ENCODE assay signal across 22 cellular contexts in genomic region chr1:64748706-64749105, GRCh38. TPM values are rescaled to one million over a fixed set of nuclear protein-coding genes. Genes with fewer than 3 reads are reported as not detected.
DNase-seq lines count a peak whose midpoint lies in the region; ATAC-seq and TF ChIP-seq lines count a peak whose summit lies in the region.
"Had no signal": no experiment of that assay in that cellular context is flagged by ENCODE, and none has a peak within 500 bp of the region (broad histone marks: within the 10 kb centered on the region; RNA-seq: fewer than 3 reads in every experiment).

No MANE protein-coding gene starts in this region.

- H3K9me3 Mint-ChIP-seq in activated CD8-positive, alpha-beta T cell treated with anti-CD3 and anti-CD28 coated beads for 36 hours = no peaks in the 10 kb centered on the region
- H3K9me3 Mint-ChIP-seq: CD4-positive, alpha-beta T cell; CD8-positive, alpha-beta memory T cell had no signal

- WGBS in adrenal gland, 4 donors = 38 to 52% (median 49%) methylated on average over 5 of the region's 5 CpGs
- 50 to 74% (median 53%) methylated on average over 5 of the region's 5 CpGs for WGBS in psoas muscle, 3 donors

- CTCF ChIA-PET in activated CD8-positive, alpha-beta T cell treated with anti-CD3 and anti-CD28 coated beads for 36 hours (lab: Charles Lee) = no interaction called here

- peak overlapping the region in 1 of 2 donors; percentile 18 for H3K9ac ChIP-seq in duodenal mucosa (ENCODE audit: low read depth in 1 of 2, low read length in 2 of 2)
- H3K9ac ChIP-seq: BLaER1 treated with 17β-estradiol and CSF1 and Interleukin-3, amounts not matched to agents 10 nM and 100 nM had no signal

- H3K27me3 ChIP-seq in left ventricle myocardium inferior (ENCODE audit: low read depth) (no peaks in the 10 kb centered on the region), right atrium auricular region (no peaks in the 10 kb centered on the region), adrenal gland (no peaks in the 10 kb centered on the region), duodenal mucosa (ENCODE audit: control insufficient read depth in 1 of 2, insufficient read depth in 2 of 2, low read length in 2 of 2) (no peaks in the 10 kb centered on the region), psoas muscle (ENCODE audit: insufficient read depth in 3 of 3, low read length in 2 of 3) (no peaks in the 10 kb centered on the region), foreskin keratinocyte (no peaks in the 10 kb centered on the region)
- H3K27me3 ChIP-seq: BE2C; BLaER1 treated with 17β-estradiol and CSF1 and Interleukin-3, amounts not matched to agents 10 nM and 100 nM had no signal

- POLR2A ChIA-PET in activated CD8-positive, alpha-beta T cell treated with anti-CD3 and anti-CD28 coated beads for 36 hours (lab: Charles Lee) = no interaction called here

- no peak overlapping the region for H3K4me3 Mint-ChIP-seq in activated CD8-positive, alpha-beta T cell treated with anti-CD3 and anti-CD28 coated beads for 36 hours
- H3K4me3 Mint-ChIP-seq: CD14-positive monocyte; CD4-positive, alpha-beta T cell had no signal

- no peak for DNase-seq in left ventricle myocardium inferior
- DNase-seq in right atrium auricular region (ENCODE audit: low spot score) = no peak
- DNase-seq in adrenal gland = peak in 5 of 7 donors; percentile 40 to 60 (median 49)
- DNase-seq in activated CD8-positive, alpha-beta T cell treated with anti-CD3 and anti-CD28 coated beads for 36 hours = no peak
- no peak for DNase-seq in psoas muscle
- no peak for DNase-seq in foreskin keratinocyte
- DNase-seq: ACHN; AML-193; BE2C; CD4-positive, alpha-beta T cell; CD8-positive, alpha-beta memory T cell; DMS 273 treated with DMSO at 0.1 percent for 48 hours; DMS79; EL; GF-D8; GOT3 had no signal

- H3K4me1 ChIP-seq in left ventricle myocardium inferior (peaks cover 70% of the 10 kb centered on the region), right atrium auricular region (peaks cover 0 to 16% of the 10 kb centered on the region in 2 donors), adrenal gland (replicated peaks in 1 of 2) (peaks cover 9 to 33% of the 10 kb centered on the region in 2 donors), duodenal mucosa (ENCODE audit: control insufficient read depth in 1 of 2, insufficient read depth in 2 of 2, low read length in 2 of 2) (peaks cover 12 to 31% of the 10 kb centered on the region in 2 donors), psoas muscle (peaks cover 35% of the 10 kb centered on the region), foreskin keratinocyte (no peaks in the 10 kb centered on the region)
- H3K4me1 ChIP-seq: BE2C had no signal

- TF ChIP-seq POLR2A in adrenal gland (IDR thresholded peaks at IDR 0.05) = no peak

- no peaks in the 10 kb centered on the region for H3K9me3 ChIP-seq in left ventricle myocardium inferior (replicated peaks)
- no peaks in the 10 kb centered on the region for H3K9me3 ChIP-seq in right atrium auricular region
- H3K9me3 ChIP-seq in adrenal gland (replicated peaks in 1 of 3) = no peaks in the 10 kb centered on the region
- no peaks in the 10 kb centered on the region for H3K9me3 ChIP-seq in duodenal mucosa (ENCODE audit: control insufficient read depth in 1 of 2, low read length in 2 of 2)
- H3K9me3 ChIP-seq in psoas muscle = no peaks in the 10 kb centered on the region
- H3K9me3 ChIP-seq: BE2C, HAP-1 had no signal

- TF ChIP-seq CTCF in left ventricle myocardium inferior (IDR thresholded peaks at IDR 0.05; ENCODE audit: borderline replicate concordance) (no peak), right atrium auricular region (IDR thresholded peaks at IDR 0.05) (no peak), adrenal gland (IDR thresholded peaks at IDR 0.05) (no peak), psoas muscle (IDR thresholded peaks at IDR 0.05) (no peak), foreskin keratinocyte (conservative IDR thresholded peaks at IDR 0.05) (no peak)
- TF ChIP-seq CTCF in activated CD8-positive, alpha-beta T cell treated with anti-CD3 and anti-CD28 coated beads for 36 hours (IDR thresholded peaks at IDR 0.05) = no peak

- H3K36me3 ChIP-seq in left ventricle myocardium inferior = no peaks in the 10 kb centered on the region
- no peaks in the 10 kb centered on the region for H3K36me3 ChIP-seq in right atrium auricular region
- H3K36me3 ChIP-seq in adrenal gland (replicated peaks in 1 of 2) = no peaks in the 10 kb centered on the region
- H3K36me3 ChIP-seq in duodenal mucosa (ENCODE audit: control insufficient read depth in 1 of 2, insufficient read depth in 2 of 2, low read length in 2 of 2) = no peaks in the 10 kb centered on the region
- no peaks in the 10 kb centered on the region for H3K36me3 ChIP-seq in psoas muscle (ENCODE audit: insufficient read depth in 1 of 2, low read depth in 1 of 2)
- H3K36me3 ChIP-seq: BE2C, HAP-1 had no signal

- H3K4me3 ChIP-seq in left ventricle myocardium inferior = peak overlapping the region; percentile 12
- no peak overlapping the region for H3K4me3 ChIP-seq in right atrium auricular region
- no peak overlapping the region for H3K4me3 ChIP-seq in adrenal gland
- peak overlapping the region; percentile 24 to 38 for H3K4me3 ChIP-seq in duodenal mucosa (ENCODE audit: low read depth in 1 of 2, low read length in 2 of 2)
- no peak overlapping the region for H3K4me3 ChIP-seq in psoas muscle
- H3K4me3 ChIP-seq: BLaER1 treated with 17β-estradiol and CSF1 and Interleukin-3, amounts not matched to agents 10 nM and 100 nM; HAP-1 had no signal

- H3K4me1 Mint-ChIP-seq in activated CD8-positive, alpha-beta T cell treated with anti-CD3 and anti-CD28 coated beads for 36 hours (ENCODE audit: low read depth) = peaks cover 14% of the 10 kb centered on the region

- no peak overlapping the region for H3K27ac Mint-ChIP-seq in activated CD8-positive, alpha-beta T cell treated with anti-CD3 and anti-CD28 coated beads for 36 hours

- ATAC-seq in activated CD8-positive, alpha-beta T cell treated with anti-CD3 and anti-CD28 coated beads for 36 hours = no peak
- ATAC-seq in psoas muscle = no peak
- ATAC-seq in foreskin keratinocyte = no peak
- ATAC-seq in GM19455 (IDR thresholded peaks at IDR 0.05; ENCODE audit: unreplicated experiment) = no peak

- H3K27ac ChIP-seq in left ventricle myocardium inferior (replicated peaks) (peak overlapping the region; percentile 60), right atrium auricular region (no peak overlapping the region), adrenal gland (peak overlapping the region in 2 of 5 donors; percentile 42 to 50), duodenal mucosa (ENCODE audit: low read depth, low read length) (no peak overlapping the region), psoas muscle (no peak overlapping the region), foreskin keratinocyte (no peak overlapping the region)
- H3K27ac ChIP-seq: 22Rv1; BLaER1 treated with 17β-estradiol and CSF1 and Interleukin-3, amounts not matched to agents 10 nM and 100 nM had no signal

- intact Hi-C loops in left ventricle myocardium inferior (cut with micrococcal nuclease) = no loop called here
- intact Hi-C loops in adrenal gland (cut with DNase I) = loop anchor here (10.0 kb wide), 1 partner anchor 76 kb away; no protein-coding TSS in a partner anchor
- intact Hi-C loops in activated CD8-positive, alpha-beta T cell treated with anti-CD3 and anti-CD28 coated beads for 36 hours (cut with micrococcal nuclease) = loop anchor here (5.0 kb wide), 1 partner anchor 79 kb away; no protein-coding TSS in a partner anchor
- intact Hi-C loops in psoas muscle (cut with DNase I) = loop anchor here in 1 of 2 donors (5.0 kb wide), 1 partner anchor 74 kb away; no protein-coding TSS in a partner anchor

- H3K36me3 Mint-ChIP-seq in activated CD8-positive, alpha-beta T cell treated with anti-CD3 and anti-CD28 coated beads for 36 hours (ENCODE audit: low read depth) = no peaks in the 10 kb centered on the region
- H3K36me3 Mint-ChIP-seq: CD14-positive monocyte had no signal

- no peaks in the 10 kb centered on the region for H3K27me3 Mint-ChIP-seq in activated CD8-positive, alpha-beta T cell treated with anti-CD3 and anti-CD28 coated beads for 36 hours
- H3K27me3 Mint-ChIP-seq: CD4-positive, alpha-beta T cell had no signal

RNA-seq across cellular contexts. Expression of gene RAVER2, which starts 3.8 kb away (rescaled TPM):
- 23.8 TPM for total RNA-seq in left ventricle myocardium inferior
- total RNA-seq in right atrium auricular region = 10 to 100 TPM; 11.5 to 23.2 TPM
- 10 to 100 TPM in 7 of 8 donors, 1 to 10 TPM in 1; 8.8 to 19.0 (median 13.8) TPM for total RNA-seq in adrenal gland
- 10 to 100 TPM in 2 of 3 donors, 1 to 10 TPM in 1; 7.1 to 18.2 (median 12.4) TPM for polyA plus RNA-seq in adrenal gland
- total RNA-seq in activated CD8-positive, alpha-beta T cell treated with anti-CD3 and anti-CD28 coated beads for 36 hours = 1 to 10 TPM; 2.6 to 3.1 TPM
- 10 to 100 TPM in 2 of 4 donors, 1 to 10 TPM in 2; 6.7 to 12.3 (median 10.2) TPM for total RNA-seq in psoas muscle
- 1 to 10 TPM; 1.5 to 9.0 (median 4.8) TPM for polyA plus RNA-seq in psoas muscle
- total RNA-seq in foreskin keratinocyte = 8.4 and 10.5 TPM in 2 replicates
- 2.7 and 4.3 TPM in 2 replicates for polyA plus RNA-seq in foreskin keratinocyte

Comparison
In these comparisons a context has a peak if more than half of its experiments do, and no peak if none do; other contexts are left out.
1. H3K4me3 ChIP-seq: peak in left ventricle myocardium inferior (single experiment) and duodenal mucosa (2 of 2); none in right atrium auricular region (0 of 2), adrenal gland (0 of 4) and psoas muscle (single experiment).
2. DNase-seq: peak in adrenal gland (5 of 7); none in left ventricle myocardium inferior (single experiment), right atrium auricular region (single experiment), activated CD8-positive, alpha-beta T cell treated with anti-CD3 and anti-CD28 coated beads for 36 hours (single experiment), psoas muscle (0 of 2) and foreskin keratinocyte (0 of 2).